Comparison of ENCODE assay signal across 8 cellular contexts in the genomic region with DNA sequence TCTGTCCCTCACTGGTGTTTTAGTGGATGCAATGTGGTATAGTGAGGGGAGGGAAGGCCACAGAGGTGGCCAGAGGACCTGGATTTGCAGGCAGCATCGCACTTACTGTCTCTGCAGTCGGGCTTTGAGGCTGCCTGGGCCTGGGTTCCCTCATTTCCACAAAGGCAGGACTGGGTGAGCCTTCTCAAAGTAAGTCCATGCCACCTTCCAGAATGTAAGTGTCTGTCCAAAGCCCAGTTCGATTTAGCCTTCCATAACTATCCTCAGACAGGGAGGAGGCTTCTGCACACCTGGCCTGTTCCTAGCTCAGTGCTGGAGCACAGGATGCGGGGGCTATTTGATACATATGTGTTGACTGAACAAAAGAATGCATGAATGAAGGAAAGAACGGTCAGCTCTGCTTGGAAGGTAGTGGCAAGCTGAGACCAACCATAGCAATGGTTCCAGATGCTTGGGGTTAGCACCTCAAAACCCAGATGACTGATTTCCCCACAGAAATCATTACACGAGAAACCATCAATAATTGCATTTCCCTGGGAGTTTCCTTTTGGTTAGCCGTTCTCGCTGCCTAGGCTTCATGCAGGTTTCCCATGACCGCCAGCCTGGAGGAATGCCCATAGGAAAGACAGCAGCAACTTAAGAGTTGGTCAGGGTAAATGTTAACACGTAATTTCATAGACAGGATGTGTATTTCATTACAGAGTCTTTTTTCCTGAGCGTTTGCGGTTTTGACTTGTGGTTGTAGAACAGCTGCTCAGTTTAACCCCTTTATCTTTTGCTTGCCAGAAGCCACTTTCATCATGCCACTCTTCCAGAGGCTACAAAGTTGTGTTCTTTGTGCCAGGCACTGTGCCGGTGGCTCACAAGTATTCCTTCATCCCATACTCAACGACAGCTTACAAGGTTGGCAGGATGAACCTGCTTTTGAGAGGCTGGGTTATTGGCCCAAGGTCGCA. TPM values are rescaled to one million over a fixed set of nuclear protein-coding genes. Genes with fewer than 3 reads are reported as not detected.
DNase-seq lines count a peak whose midpoint lies in the region; ATAC-seq and TF ChIP-seq lines count a peak whose summit lies in the region.

No MANE protein-coding gene starts in this region.

- H3K4me3 Mint-ChIP-seq in endothelial cell (ENCODE audit: unreplicated experiment) (peak overlapping the region; percentile 96), type B pancreatic cell (peak overlapping the region; percentile 88)

- H3K4me1 Mint-ChIP-seq in endothelial cell (ENCODE audit: unreplicated experiment) (peaks cover 47% of the 10 kb centered on the region), type B pancreatic cell (ENCODE audit: unreplicated experiment) (no peaks in the 10 kb centered on the region)

- H3K4me1 ChIP-seq in GM23248 (ENCODE audit: insufficient read depth) = peaks cover 11% of the 10 kb centered on the region

- H3K9me3 Mint-ChIP-seq in endothelial cell (ENCODE audit: unreplicated experiment) (no peaks in the 10 kb centered on the region), type B pancreatic cell (no peaks in the 10 kb centered on the region)

- 92 to 95% methylated on average over 15 of the region's 15 CpGs for WGBS in GM23248 (ENCODE audit: low coverage in 1 of 2, low lambda C conversion rate in 2 of 2, missing lambda C conversion rate in 2 of 2), 2 experiments

- no peaks in the 10 kb centered on the region for H3K27me3 ChIP-seq in GM23248 (replicated peaks; ENCODE audit: insufficient read depth)

- no peak overlapping the region for H3K27ac Mint-ChIP-seq in endothelial cell (ENCODE audit: unreplicated experiment)
- no peak overlapping the region for H3K27ac Mint-ChIP-seq in type B pancreatic cell

- H3F3A ChIP-seq in GM23248 (ENCODE audit: insufficient read depth) = no peaks in the 10 kb centered on the region

- H3K79me2 ChIP-seq in GM23248 (ENCODE audit: insufficient read depth) = peaks cover 75% of the 10 kb centered on the region

- H3K4me3 ChIP-seq in GM23248 = no peak overlapping the region

- TF ChIP-seq CTCF in GM13977 (IDR thresholded peaks at IDR 0.05; ENCODE audit: extremely low read depth, insufficient read depth, missing control alignments) = no peak
- no peak for TF ChIP-seq CTCF in endothelial cell (IDR thresholded peaks at IDR 0.05; ENCODE audit: unreplicated experiment)
- TF ChIP-seq CTCF in type B pancreatic cell (conservative IDR thresholded peaks at IDR 0.05) = no peak

- H3K27ac ChIP-seq in GM23248 = no peak overlapping the region

- H3K9me2 ChIP-seq in GM23248 (ENCODE audit: insufficient read depth) = no peaks in the 10 kb centered on the region

- H4K20me1 ChIP-seq in GM23248 (ENCODE audit: insufficient read depth) = no peaks in the 10 kb centered on the region

- peak; percentile 34 for ATAC-seq in HG03108 (IDR thresholded peaks at IDR 0.05; ENCODE audit: unreplicated experiment)
- no peak for ATAC-seq in HG03280 (IDR thresholded peaks at IDR 0.05; ENCODE audit: unreplicated experiment)

- no peak overlapping the region for H3K4me2 ChIP-seq in GM23248 (ENCODE audit: unreplicated experiment)

- H3K27me3 Mint-ChIP-seq in endothelial cell (ENCODE audit: unreplicated experiment) (peaks cover 15% of the 10 kb centered on the region), type B pancreatic cell (peaks cover 26% of the 10 kb centered on the region)

- H3K36me3 ChIP-seq in GM23248 (ENCODE audit: low read depth) = no peaks in the 10 kb centered on the region

- H3K9me3 ChIP-seq in GM23248 (ENCODE audit: low read depth) = no peaks in the 10 kb centered on the region

- H3K36me3 Mint-ChIP-seq in endothelial cell (ENCODE audit: low read depth, unreplicated experiment) = peaks cover 7% of the 10 kb centered on the region
- no peaks in the 10 kb centered on the region for H3K36me3 Mint-ChIP-seq in type B pancreatic cell

- no peak overlapping the region for H2AFZ ChIP-seq in GM23248

- peak; percentile 31 for DNase-seq in GM13977 (ENCODE audit: low spot score)
- peak; percentile 45 for DNase-seq in T-helper 22 cell (ENCODE audit: low read depth)
- DNase-seq in endothelial cell (ENCODE audit: low spot score) = no peak
- DNase-seq in type B pancreatic cell (ENCODE audit: extremely low spot score, unreplicated experiment) = no peak
- no peak for DNase-seq in GOT3 (lab: John Stamatoyannopoulos, UW)
- no peak for DNase-seq in GM23248

- H3K9ac ChIP-seq in GM23248 = no peak overlapping the region

- in situ Hi-C loops in GM13977 (cut with MboI; ENCODE audit: low pct_unique_long_range_greater_than_20kb, low sequenced_read_pairs, unreplicated experiment) = no loop called here
- in situ Hi-C loops in GM23248 (cut with MboI) = no loop called here

RNA-seq across cellular contexts. Expression of a gene that starts 2.7 kb away (rescaled TPM):
- 63.7 TPM for total RNA-seq in endothelial cell (ENCODE audit: unreplicated experiment)
- 8.0 and 10.8 TPM in 2 replicates for total RNA-seq in type B pancreatic cell (ENCODE audit: low replicate concordance)
- 18.3 and 31.6 TPM in 2 replicates for total RNA-seq in GM23248 (2014; rRNA removed; shearing (Covaris generic))
- 13.9 and 15.2 TPM in 2 replicates for polyA plus RNA-seq in GM23248 (2016; fragmentation: Nextera tagmentation; extraction: Ambion mirVana)

RNA-seq across cellular contexts. Expression of a gene that starts 33.7 kb away (rescaled TPM):
- total RNA-seq in endothelial cell (ENCODE audit: unreplicated experiment) = 62.2 TPM
- 2.9 TPM in 2 replicates for total RNA-seq in type B pancreatic cell (ENCODE audit: low replicate concordance)
- total RNA-seq in GM23248 (2014; rRNA removed; shearing (Covaris generic)) = 0.11 TPM in 1 of 2 replicates, not detected in the other
- polyA plus RNA-seq in GM23248 (2016; fragmentation: Nextera tagmentation; extraction: Ambion mirVana) = not detected in 2 replicates

Comparison
In these comparisons a context has a peak if more than half of its experiments do, and no peak if none do; other contexts are left out.
1. DNase-seq: peak in GM13977 (single experiment) and T-helper 22 cell (single experiment); none in endothelial cell (single experiment), type B pancreatic cell (single experiment), GOT3 (single experiment) and GM23248 (single experiment).
2. RNA of a gene that starts 33.7 kb away (total RNA-seq): 62.2 TPM in endothelial cell (single experiment); 2.9 TPM in type B pancreatic cell and 0.11 TPM in GM23248; every median in the first group is over 10 times any median in the second.